ENCODE assay signal across 19 cellular contexts in the genomic region with DNA sequence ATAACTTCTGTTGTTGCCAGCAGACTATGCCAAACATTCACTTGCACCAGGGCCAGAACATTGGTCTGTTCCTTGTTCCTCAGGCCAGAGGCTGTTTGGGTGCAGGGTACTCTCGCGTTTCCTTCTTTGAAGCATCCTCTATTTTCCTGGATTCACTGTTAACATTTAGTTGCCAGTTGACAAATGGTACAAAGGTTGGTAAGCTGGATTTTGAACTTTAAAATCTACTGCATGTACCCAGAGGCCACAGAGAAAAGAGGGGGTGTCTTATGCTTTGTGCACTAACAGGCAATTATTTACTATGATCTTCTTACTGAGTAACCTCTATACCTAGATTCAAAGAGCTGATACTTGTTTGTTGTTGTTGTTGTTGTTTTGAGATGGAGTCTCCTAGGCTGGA. TPM values are rescaled to one million over a fixed set of nuclear protein-coding genes. Genes with fewer than 3 reads are reported as not detected.
DNase-seq lines count a peak whose midpoint lies in the region; ATAC-seq, FAIRE-seq and TF ChIP-seq lines count a peak whose summit lies in the region.
"Had no signal": no experiment of that assay in that cellular context is flagged by ENCODE, and none has a peak within 500 bp of the region (broad histone marks: within the 10 kb centered on the region; RNA-seq: fewer than 3 reads in every experiment).

No MANE protein-coding gene starts in this region.

- TF ChIP-seq CTCF in HepG2 (CRISPR knock-in tag; IDR thresholded peaks at IDR 0.05) = no peak
- no peak for TF ChIP-seq CTCF in nephron (IDR thresholded peaks at IDR 0.05; ENCODE audit: unreplicated experiment in 3 of 3)
- no peak for TF ChIP-seq CTCF in testis (IDR thresholded peaks at IDR 0.05)

- H3K27me3 ChIP-seq in HepG2 (ENCODE audit: control insufficient read depth in 1 of 2, insufficient read depth in 2 of 2, low read length in 2 of 2) = no peaks in the 10 kb centered on the region
- H3K27me3 ChIP-seq in testis = no peaks in the 10 kb centered on the region
- H3K27me3 ChIP-seq: BLaER1 had no signal

- peak; percentile 74 for ATAC-seq in HepG2
- ATAC-seq in HG02759 (IDR thresholded peaks at IDR 0.05; ENCODE audit: unreplicated experiment) = no peak
- ATAC-seq: A549; CD8-positive, alpha-beta T cell; GM12878 had no signal

- no peak for TF ChIP-seq EP300 in HepG2 (IDR thresholded peaks at IDR 0.05; ENCODE audit: low read depth in 2 of 2, low read length in 2 of 2)
- no peak for TF ChIP-seq EP300 in HepG2 (CRISPR knock-in tag; IDR thresholded peaks at IDR 0.05; ENCODE audit: borderline replicate concordance)

- intact Hi-C loops in dendritic cell treated with granulocyte-macrophage colony-stimulating factor and Interleukin-4, amounts not matched to agents 40 ng/mL and 50 ng/mL, for 4 days (cut with micrococcal nuclease) = no loop called here
- intact Hi-C loops in HepG2 (cut with micrococcal nuclease; ENCODE audit: unreplicated experiment) = no loop called here
- intact Hi-C loops in testis (cut with DNase I; ENCODE audit: low total_unique reads) = no loop called here

- H2AFZ ChIP-seq in HepG2 (ENCODE audit: low read length) = no peak overlapping the region

- H3K27ac ChIP-seq in HepG2 (ENCODE audit: extremely low read length, insufficient read depth, low read length) (peak overlapping the region; percentile 51), testis (no peak overlapping the region)
- H3K27ac ChIP-seq: 22Rv1, BLaER1 had no signal

- no peak overlapping the region for H3K9ac ChIP-seq in HepG2 (ENCODE audit: insufficient read depth, low read depth, low read length)
- H3K9ac ChIP-seq: BLaER1 had no signal

- 0% methylated on average over 2 of the region's 2 CpGs for WGBS in HepG2 (ENCODE audit: low lambda C conversion rate)
- WGBS in testis, 2 donors = 88 to 94% methylated on average over 2 of the region's 2 CpGs

- FAIRE-seq in HepG2 (lab: Jason Lieb, UNC) = peak; percentile 36
- no peak for FAIRE-seq in GM12891 (lab: Jason Lieb, UNC)
- FAIRE-seq: GM12878, H1 had no signal

- CTCF ChIA-PET in activated CD4-positive, alpha-beta T cell treated with anti-CD3 and anti-CD28 coated beads, Interleukin-2, amount 10 ng/mL, durations not matched to agents 7 days and 5 days (lab: Charles Lee) = interaction anchor here (0.5 to 1.2 kb wide), 4 partner anchors 11 to 261 kb away, joined by 3 to 4 read pairs (median 4); no protein-coding TSS in a partner anchor
- CTCF ChIA-PET in HepG2 (lab: Yijun Ruan, JAX; ENCODE audit: low intra/inter-chr PET ratio, low total read pairs) = no interaction called here

- DNase-seq in activated CD4-positive, alpha-beta T cell treated with anti-CD3 and anti-CD28 coated beads, Interleukin-2, amount 10 ng/mL, durations not matched to agents 7 days and 5 days = no peak
- DNase-seq in activated CD4-positive, alpha-beta T cell treated with anti-CD3 and anti-CD28 coated beads, Interleukin-2, amount 50 U/mL, for 4 hours = no peak
- DNase-seq in HepG2 (ENCODE audit: low spot score) (no peak), testis (no peak), GM12891 (ENCODE audit: insufficient read length, low spot score) (no peak)
- DNase-seq: Calu3; CD8-positive, alpha-beta T cell; DMS79 treated with DMSO at 0.1 percent for 48 hours; EL; H9 had no signal

- H3K4me1 ChIP-seq in HepG2 (ENCODE audit: insufficient read depth, low read length) (peaks cover 27% of the 10 kb centered on the region), testis (no peaks in the 10 kb centered on the region)
- H3K4me1 ChIP-seq: BLaER1 had no signal

- H3K4me1 Mint-ChIP-seq in activated CD4-positive, alpha-beta T cell treated with anti-CD3 and anti-CD28 coated beads, Interleukin-2, amount 10 ng/mL, durations not matched to agents 7 days and 5 days = peaks cover 45% of the 10 kb centered on the region
- peaks cover 5% of the 10 kb centered on the region for H3K4me1 Mint-ChIP-seq in dendritic cell treated with granulocyte-macrophage colony-stimulating factor and Interleukin-4, amounts not matched to agents 40 ng/mL and 50 ng/mL, for 4 days (ENCODE audit: low read depth)
- H3K4me1 Mint-ChIP-seq in nephron = no peaks in the 10 kb centered on the region

- H3K36me3 ChIP-seq in HepG2 (replicated peaks in 1 of 2; ENCODE audit: control insufficient read depth in 1 of 2, insufficient read depth in 2 of 2, low read length in 2 of 2) (no peaks in the 10 kb centered on the region), testis (ENCODE audit: low read depth, missing control alignments) (no peaks in the 10 kb centered on the region)
- H3K36me3 ChIP-seq: BLaER1 had no signal

- H3K9me3 ChIP-seq in HepG2 (ENCODE audit: low read length) (no peaks in the 10 kb centered on the region), testis (no peaks in the 10 kb centered on the region)
- H3K9me3 ChIP-seq: A549 had no signal

- peak overlapping the region; percentile 18; the same call in 1 of the 2 replicates for H3K4me2 ChIP-seq in HepG2 (ENCODE audit: low read depth, low read length)
- H3K4me2 ChIP-seq: A549, BLaER1 had no signal

- no peak for TF ChIP-seq RAD21 in HepG2 (CRISPR knock-in tag; IDR thresholded peaks at IDR 0.05)

- in situ Hi-C loops in HepG2 (cut with HindIII; ENCODE audit: extremely low pct_ligation_motif_present, low pct_unique_long_range_greater_than_20kb) = no loop called here

- H3K27me3 Mint-ChIP-seq in activated CD4-positive, alpha-beta T cell treated with anti-CD3 and anti-CD28 coated beads, Interleukin-2, amount 10 ng/mL, durations not matched to agents 7 days and 5 days = no peaks in the 10 kb centered on the region
- H3K27me3 Mint-ChIP-seq in dendritic cell treated with granulocyte-macrophage colony-stimulating factor and Interleukin-4, amounts not matched to agents 40 ng/mL and 50 ng/mL, for 4 days = no peaks in the 10 kb centered on the region
- H3K27me3 Mint-ChIP-seq in nephron (ENCODE audit: low read depth) = peaks cover 4% of the 10 kb centered on the region

- peak overlapping the region; percentile 31 for H3K27ac Mint-ChIP-seq in activated CD4-positive, alpha-beta T cell treated with anti-CD3 and anti-CD28 coated beads, Interleukin-2, amount 10 ng/mL, durations not matched to agents 7 days and 5 days
- peak overlapping the region; percentile 38 for H3K27ac Mint-ChIP-seq in dendritic cell treated with granulocyte-macrophage colony-stimulating factor and Interleukin-4, amounts not matched to agents 40 ng/mL and 50 ng/mL, for 4 days
- peak overlapping the region in 2 of 3 experiments; percentile 10 to 77 for H3K27ac Mint-ChIP-seq in nephron
- H3K27ac Mint-ChIP-seq: CD8-positive, alpha-beta T cell had no signal

- H3K4me3 ChIP-seq in HepG2 (replicated peaks in 1 of 3; ENCODE audit: insufficient read depth in 1 of 3, low read depth in 2 of 3, low read length in 3 of 3) (no peak overlapping the region), testis (no peak overlapping the region)
- H3K4me3 ChIP-seq: A549, BLaER1, GM12878 had no signal

- POLR2A ChIA-PET in activated CD4-positive, alpha-beta T cell treated with anti-CD3 and anti-CD28 coated beads, Interleukin-2, amount 10 ng/mL, durations not matched to agents 7 days and 5 days (lab: Charles Lee) = no interaction called here
- POLR2A ChIA-PET in HepG2 (lab: Yijun Ruan, JAX) = interaction anchor here (0.9 to 1.3 kb wide), 3 partner anchors 13 to 131 kb away, joined by 3 to 11 read pairs (median 5); partner anchors contain the start of genes ACOT9 and SAT1

- H3K9me3 Mint-ChIP-seq in activated CD4-positive, alpha-beta T cell treated with anti-CD3 and anti-CD28 coated beads, Interleukin-2, amount 10 ng/mL, durations not matched to agents 7 days and 5 days = no peaks in the 10 kb centered on the region
- no peaks in the 10 kb centered on the region for H3K9me3 Mint-ChIP-seq in dendritic cell treated with granulocyte-macrophage colony-stimulating factor and Interleukin-4, amounts not matched to agents 40 ng/mL and 50 ng/mL, for 4 days
- H3K9me3 Mint-ChIP-seq in nephron = no peaks in the 10 kb centered on the region
- H3K9me3 Mint-ChIP-seq: CD8-positive, alpha-beta T cell had no signal

- no TSS peak for BruUV-seq in HepG2 (replicated peaks; lab: Mats Ljungman, UMichigan)

- TF ChIP-seq POLR2A in HepG2 (IDR thresholded peaks at IDR 0.05; ENCODE audit: insufficient read depth in 1 of 2, low read depth in 2 of 2, low read length in 2 of 2) = no peak
- TF ChIP-seq POLR2A in testis (IDR thresholded peaks at IDR 0.05) = no peak
- no peak for TF ChIP-seq POLR2A in GM12891 (IDR thresholded peaks at IDR 0.05; ENCODE audit: low read depth, low read length)

- H4K20me1 ChIP-seq in HepG2 (ENCODE audit: insufficient read depth, low read length) = no peaks in the 10 kb centered on the region
- H4K20me1 ChIP-seq: BLaER1 had no signal

- no peaks in the 10 kb centered on the region for H3K79me2 ChIP-seq in HepG2 (ENCODE audit: insufficient read depth, low read length)

- no peak overlapping the region for H3K4me3 Mint-ChIP-seq in activated CD4-positive, alpha-beta T cell treated with anti-CD3 and anti-CD28 coated beads, Interleukin-2, amount 10 ng/mL, durations not matched to agents 7 days and 5 days
- no peak overlapping the region for H3K4me3 Mint-ChIP-seq in dendritic cell treated with granulocyte-macrophage colony-stimulating factor and Interleukin-4, amounts not matched to agents 40 ng/mL and 50 ng/mL, for 4 days
- H3K4me3 Mint-ChIP-seq in nephron = no peak overlapping the region
- H3K4me3 Mint-ChIP-seq: CD14-positive monocyte; CD8-positive, alpha-beta T cell; H9 had no signal

- H3K36me3 Mint-ChIP-seq in activated CD4-positive, alpha-beta T cell treated with anti-CD3 and anti-CD28 coated beads, Interleukin-2, amount 10 ng/mL, durations not matched to agents 7 days and 5 days (ENCODE audit: low read depth) = peaks cover 4% of the 10 kb centered on the region
- no peaks in the 10 kb centered on the region for H3K36me3 Mint-ChIP-seq in dendritic cell treated with granulocyte-macrophage colony-stimulating factor and Interleukin-4, amounts not matched to agents 40 ng/mL and 50 ng/mL, for 4 days (ENCODE audit: low read depth)
- no peaks in the 10 kb centered on the region for H3K36me3 Mint-ChIP-seq in nephron (ENCODE audit: low read depth)
- H3K36me3 Mint-ChIP-seq: CD14-positive monocyte; CD8-positive, alpha-beta T cell had no signal

RNA-seq across cellular contexts. Expression of gene SAT1, which starts 12.8 kb away (rescaled TPM):
- total RNA-seq in activated CD4-positive, alpha-beta T cell treated with anti-CD3 and anti-CD28 coated beads, Interleukin-2, amount 10 ng/mL, durations not matched to agents 7 days and 5 days = 10 to 100 TPM; 86.3 to 89.7 TPM
- 216 and 237 TPM in 2 replicates for total RNA-seq in HepG2 (2016; rRNA removed; fragmentation: Illumina TruSeq; extraction: Trizol)
- 71.5 and 78.9 TPM in 2 replicates for total RNA-seq in HepG2 (2016; cell fraction: cytosol; rRNA removed; fragmentation: Illumina TruSeq; extraction: Trizol; ENCODE audit: low read depth)
- 224 and 242 TPM in 2 replicates for total RNA-seq in HepG2 (2016; cell fraction: insoluble cytoplasmic fraction; rRNA removed; fragmentation: Illumina TruSeq; extraction: Trizol)
- 183 and 209 TPM in 2 replicates for total RNA-seq in HepG2 (2016; cell fraction: membrane; rRNA removed; fragmentation: Illumina TruSeq; extraction: Trizol)
- total RNA-seq in HepG2 (2016; cell fraction: nucleus; rRNA removed; fragmentation: Illumina TruSeq; extraction: Trizol) = 221 and 242 TPM in 2 replicates
- 1,213 and 1,243 TPM in 2 replicates for polyA plus RNA-seq in HepG2 (2011; rRNA removed)
- polyA plus RNA-seq in HepG2 (2011; cell fraction: cytosol; rRNA removed) = 501 and 788 TPM in 2 replicates
- 2,273 and 3,133 TPM in 2 replicates for polyA plus RNA-seq in HepG2 (2011; cell fraction: nucleus; rRNA removed)
- polyA plus RNA-seq in HepG2 (2012) = 931 and 961 TPM in 2 replicates
- polyA plus RNA-seq in HepG2 (2016; cell fraction: cytosol; fragmentation: Illumina TruSeq; extraction: Trizol; ENCODE audit: low read depth) = 82.9 and 86.6 TPM in 2 replicates
- 238 and 267 TPM in 2 replicates for polyA plus RNA-seq in HepG2 (2016; cell fraction: insoluble cytoplasmic fraction; fragmentation: Illumina TruSeq; extraction: Trizol; ENCODE audit: low read depth)
- 166 and 177 TPM in 2 replicates for polyA plus RNA-seq in HepG2 (2016; cell fraction: membrane; fragmentation: Illumina TruSeq; extraction: Trizol; ENCODE audit: low read depth)
- 367 and 400 TPM in 2 replicates for polyA plus RNA-seq in HepG2 (2016; cell fraction: nucleus; fragmentation: Illumina TruSeq; extraction: Trizol; ENCODE audit: insufficient read depth, low read depth)
- polyA minus RNA-seq in HepG2 (2011; rRNA and poly(A)+ RNA removed; ENCODE audit: low replicate concordance) = 38.8 and 128 TPM in 2 replicates
- polyA minus RNA-seq in HepG2 (2011; cell fraction: cytosol; rRNA and poly(A)+ RNA removed) = 149 and 175 TPM in 2 replicates
- polyA minus RNA-seq in HepG2 (2011; cell fraction: nucleus; rRNA and poly(A)+ RNA removed) = 734 and 963 TPM in 2 replicates
- total RNA-seq in testis = 100 to 1,000 TPM; 299 to 459 TPM
- polyA plus RNA-seq in testis (ENCODE audit: insufficient read depth, low read depth, low replicate concordance) = 258 TPM
- polyA plus RNA-seq in GM12891 (2012; ENCODE audit: low read depth, missing spikeins) = 156 TPM

RNA-seq across cellular contexts. Expression of gene ACOT9, which starts 27.1 kb away (rescaled TPM):
- 10 to 100 TPM; 21.5 to 23.4 TPM for total RNA-seq in activated CD4-positive, alpha-beta T cell treated with anti-CD3 and anti-CD28 coated beads, Interleukin-2, amount 10 ng/mL, durations not matched to agents 7 days and 5 days
- total RNA-seq in HepG2 (2016; rRNA removed; fragmentation: Illumina TruSeq; extraction: Trizol) = 35.1 and 36.9 TPM in 2 replicates
- 9.2 and 9.7 TPM in 2 replicates for total RNA-seq in HepG2 (2016; cell fraction: cytosol; rRNA removed; fragmentation: Illumina TruSeq; extraction: Trizol; ENCODE audit: low read depth)
- 34.3 and 34.8 TPM in 2 replicates for total RNA-seq in HepG2 (2016; cell fraction: insoluble cytoplasmic fraction; rRNA removed; fragmentation: Illumina TruSeq; extraction: Trizol)
- total RNA-seq in HepG2 (2016; cell fraction: membrane; rRNA removed; fragmentation: Illumina TruSeq; extraction: Trizol) = 9.3 and 11.4 TPM in 2 replicates
- 35.5 and 38.1 TPM in 2 replicates for total RNA-seq in HepG2 (2016; cell fraction: nucleus; rRNA removed; fragmentation: Illumina TruSeq; extraction: Trizol)
- 28.7 and 33.3 TPM in 2 replicates for polyA plus RNA-seq in HepG2 (2011; rRNA removed)
- 13.6 and 18.4 TPM in 2 replicates for polyA plus RNA-seq in HepG2 (2011; cell fraction: cytosol; rRNA removed)
- 46.5 and 58.9 TPM in 2 replicates for polyA plus RNA-seq in HepG2 (2011; cell fraction: nucleus; rRNA removed)
- 21.9 and 23.2 TPM in 2 replicates for polyA plus RNA-seq in HepG2 (2012)
- polyA plus RNA-seq in HepG2 (2016; cell fraction: cytosol; fragmentation: Illumina TruSeq; extraction: Trizol; ENCODE audit: low read depth) = 3.1 and 3.8 TPM in 2 replicates
- 26.2 and 26.3 TPM in 2 replicates for polyA plus RNA-seq in HepG2 (2016; cell fraction: insoluble cytoplasmic fraction; fragmentation: Illumina TruSeq; extraction: Trizol; ENCODE audit: low read depth)
- 5.8 and 5.9 TPM in 2 replicates for polyA plus RNA-seq in HepG2 (2016; cell fraction: membrane; fragmentation: Illumina TruSeq; extraction: Trizol; ENCODE audit: low read depth)
- 71.1 and 73.9 TPM in 2 replicates for polyA plus RNA-seq in HepG2 (2016; cell fraction: nucleus; fragmentation: Illumina TruSeq; extraction: Trizol; ENCODE audit: insufficient read depth, low read depth)
- 21.3 and 33.6 TPM in 2 replicates for polyA minus RNA-seq in HepG2 (2011; rRNA and poly(A)+ RNA removed; ENCODE audit: low replicate concordance)
- 14.2 and 15.7 TPM in 2 replicates for polyA minus RNA-seq in HepG2 (2011; cell fraction: cytosol; rRNA and poly(A)+ RNA removed)
- polyA minus RNA-seq in HepG2 (2011; cell fraction: nucleus; rRNA and poly(A)+ RNA removed) = 34.6 and 40.5 TPM in 2 replicates
- total RNA-seq in testis = 10 to 100 TPM; 27.1 to 29.4 TPM
- 22.0 TPM for polyA plus RNA-seq in testis (ENCODE audit: insufficient read depth, low read depth, low replicate concordance)
- polyA plus RNA-seq in GM12891 (2012; ENCODE audit: low read depth, missing spikeins) = 15.0 TPM
